19 cellular contexts compared by ENCODE assay signal in the genomic region with DNA sequence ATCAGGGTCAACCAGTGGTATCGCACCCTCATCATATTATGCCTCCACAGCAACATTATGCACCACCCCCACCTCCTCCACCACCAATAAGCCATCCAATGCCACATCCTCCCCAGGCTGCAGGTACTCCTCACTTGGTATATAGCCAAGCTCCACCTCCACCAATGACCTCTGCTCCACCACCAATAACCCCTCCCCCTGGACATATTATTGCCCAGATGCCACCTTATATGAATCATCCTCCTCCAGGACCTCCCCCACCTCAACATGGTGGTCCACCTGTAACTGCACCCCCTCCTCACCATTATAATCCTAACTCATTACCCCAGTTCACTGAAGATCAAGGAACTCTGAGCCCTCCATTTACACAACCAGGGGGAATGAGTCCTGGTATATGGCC. TPM values are rescaled to one million over a fixed set of nuclear protein-coding genes. Genes with fewer than 3 reads are reported as not detected.
DNase-seq lines count a peak whose midpoint lies in the region; ATAC-seq and TF ChIP-seq lines count a peak whose summit lies in the region.
"Had no signal": no experiment of that assay in that cellular context is flagged by ENCODE, and none has a peak within 500 bp of the region (broad histone marks: within the 10 kb centered on the region; RNA-seq: fewer than 3 reads in every experiment).

No MANE protein-coding gene starts in this region.

- in situ Hi-C loops in IMR-90 (cut with MboI; ENCODE audit: low sequenced_read_pairs), result no loop called here

- peaks cover 8 to 12% of the 10 kb centered on the region in 2 experiments; a peak in 3 of 4 replicates for H3K79me1 ChIP-seq in IMR-90 (ENCODE audit: low read depth in 1 of 2, low read length in 2 of 2)
- H3K79me1 ChIP-seq in trophoblast cell (ENCODE audit: low read length), result no peaks in the 10 kb centered on the region

- no peak overlapping the region for H4K12ac ChIP-seq in trophoblast cell (ENCODE audit: low read depth, low read length)

- H3K18ac ChIP-seq in IMR-90 (ENCODE audit: low read depth, low read length) (no peak overlapping the region), trophoblast cell (ENCODE audit: low read length) (no peak overlapping the region)

- H4K5ac ChIP-seq in IMR-90 (ENCODE audit: low read depth, low read length), result no peak overlapping the region

- intact Hi-C loops in IMR-90 (cut with micrococcal nuclease), result no loop called here

- H3K23ac ChIP-seq in IMR-90 (ENCODE audit: low read depth, low read length) (no peak overlapping the region), trophoblast cell (ENCODE audit: low read length) (no peak overlapping the region)

- H4K8ac ChIP-seq in IMR-90 (ENCODE audit: low read depth in 2 of 2, low read length in 2 of 2) (no peak overlapping the region), trophoblast cell (ENCODE audit: low read depth, low read length) (no peak overlapping the region)

- H3K4me3 Mint-ChIP-seq in activated naive CD8-positive, alpha-beta T cell, result no peak overlapping the region
- H3K4me3 Mint-ChIP-seq in activated naive CD8-positive, alpha-beta T cell treated with anti-CD3 and anti-CD28 coated beads for 36 hours, result no peak overlapping the region
- H3K4me3 Mint-ChIP-seq in endothelial cell (ENCODE audit: unreplicated experiment), result peak overlapping the region; percentile 13
- H3K4me3 Mint-ChIP-seq: CD4-positive, CD25-positive, alpha-beta regulatory T cell; H9 had no signal

- H3K9me3 ChIP-seq in IMR-90 (ENCODE audit: control insufficient read depth, insufficient read depth, low read length), result no peaks in the 10 kb centered on the region
- no peaks in the 10 kb centered on the region for H3K9me3 ChIP-seq in trophoblast cell (ENCODE audit: insufficient read depth, low read depth, low read length)
- H3K9me3 ChIP-seq: BE2C, SK-N-SH had no signal

- H3K9me1 ChIP-seq in IMR-90 (ENCODE audit: insufficient read depth, low read length), result 0 out of 2 replicates have a peak, but pooled peaks cover 5% of the 10 kb centered on the region

- no peak overlapping the region for H3K56ac ChIP-seq in IMR-90 (ENCODE audit: extremely low read depth, insufficient read depth, low read length)

- peak overlapping the region; percentile 58 for H3K27ac Mint-ChIP-seq in activated naive CD8-positive, alpha-beta T cell
- H3K27ac Mint-ChIP-seq in activated naive CD8-positive, alpha-beta T cell treated with anti-CD3 and anti-CD28 coated beads for 36 hours, result no peak overlapping the region
- H3K27ac Mint-ChIP-seq in endothelial cell (ENCODE audit: unreplicated experiment), result no peak overlapping the region
- H3K27ac Mint-ChIP-seq: H9 had no signal

- no peaks in the 10 kb centered on the region for H3K79me2 ChIP-seq in trophoblast cell (ENCODE audit: control insufficient read depth, insufficient read depth, low read length, poor library complexity)

- no peak overlapping the region for H2BK120ac ChIP-seq in IMR-90 (ENCODE audit: low read depth, low read length)
- H2BK120ac ChIP-seq in trophoblast cell (ENCODE audit: insufficient read depth, low read length, poor library complexity), result no peak overlapping the region

- H3K14ac ChIP-seq in IMR-90 (replicated peaks; ENCODE audit: low read depth, low read length) (no peak overlapping the region), trophoblast cell (ENCODE audit: low read length) (no peak overlapping the region)

- H4K91ac ChIP-seq in IMR-90 (ENCODE audit: insufficient read depth, low read depth, low read length) (no peak overlapping the region), trophoblast cell (ENCODE audit: low read depth, low read length) (no peak overlapping the region)

- no peak overlapping the region for H3K9ac ChIP-seq in IMR-90 (ENCODE audit: low read depth, low read length)
- peak overlapping the region; percentile 18 for H3K9ac ChIP-seq in trophoblast cell (ENCODE audit: low read length)
- H3K9ac ChIP-seq: SK-N-SH had no signal

- H3K27me3 Mint-ChIP-seq in activated naive CD8-positive, alpha-beta T cell, result no peaks in the 10 kb centered on the region
- H3K27me3 Mint-ChIP-seq in activated naive CD8-positive, alpha-beta T cell treated with anti-CD3 and anti-CD28 coated beads for 36 hours, result no peaks in the 10 kb centered on the region
- no peaks in the 10 kb centered on the region for H3K27me3 Mint-ChIP-seq in endothelial cell (ENCODE audit: unreplicated experiment)
- H3K27me3 Mint-ChIP-seq: CD4-positive, CD25-positive, alpha-beta regulatory T cell had no signal

- no peak overlapping the region for H2AK9ac ChIP-seq in IMR-90 (replicated peaks; ENCODE audit: low read depth, low read length, poor library complexity)

- TF ChIP-seq RAD21 in IMR-90 (IDR thresholded peaks at IDR 0.05; ENCODE audit: low read length), result no peak

- H3K4ac ChIP-seq in IMR-90 (ENCODE audit: low read depth, low read length) (no peak overlapping the region), trophoblast cell (ENCODE audit: low read depth, low read length) (no peak overlapping the region)

- ATAC-seq in IMR-90 (ENCODE audit: low read depth), result no peak
- ATAC-seq in HG02981 (IDR thresholded peaks at IDR 0.05; ENCODE audit: unreplicated experiment), result no peak

- H2BK5ac ChIP-seq in IMR-90 (ENCODE audit: low read depth, low read length, poor library complexity, severe bottlenecking) (no peak overlapping the region), trophoblast cell (ENCODE audit: low read depth, low read length, poor library complexity) (no peak overlapping the region)

- no peaks in the 10 kb centered on the region for H3K9me3 Mint-ChIP-seq in activated naive CD8-positive, alpha-beta T cell (ENCODE audit: low read depth)
- H3K9me3 Mint-ChIP-seq in activated naive CD8-positive, alpha-beta T cell treated with anti-CD3 and anti-CD28 coated beads for 36 hours, result no peaks in the 10 kb centered on the region
- no peaks in the 10 kb centered on the region for H3K9me3 Mint-ChIP-seq in endothelial cell (ENCODE audit: unreplicated experiment)
- H3K9me3 Mint-ChIP-seq: CD4-positive, CD25-positive, alpha-beta regulatory T cell; H9 had no signal

- whole genome bisulfite sequencing in IMR-90 (ENCODE audit: extremely low coverage in 2 of 2, insufficient read length in 1 of 2), 2 experiments, result no CpG with 5 or more reads among the region's 1 CpG
- WGBS in trophoblast cell (ENCODE audit: extremely low coverage, insufficient coverage, insufficient read length), result no CpG with 5 or more reads among the region's 1 CpG

- H3K36me3 ChIP-seq in IMR-90 (ENCODE audit: control insufficient read depth, insufficient read depth, low read length), result peaks cover 20% of the 10 kb centered on the region
- H3K36me3 ChIP-seq in trophoblast cell (ENCODE audit: control insufficient read depth in 1 of 2, insufficient read depth in 2 of 2, low read length in 2 of 2), result peaks cover 13 to 15% of the 10 kb centered on the region in 2 experiments

- CTCF ChIA-PET in IMR-90 (lab: Yijun Ruan, JAX), result no interaction called here

- no peaks in the 10 kb centered on the region for H4K20me1 ChIP-seq in IMR-90 (ENCODE audit: insufficient read depth, low read length)

- H3K4me1 ChIP-seq in IMR-90 (ENCODE audit: control insufficient read depth, insufficient read depth, low read length), result no peaks in the 10 kb centered on the region
- H3K4me1 ChIP-seq in trophoblast cell (ENCODE audit: control insufficient read depth in 1 of 2, insufficient read depth in 2 of 2, low read length in 2 of 2), result no peaks in the 10 kb centered on the region
- H3K4me1 ChIP-seq: BE2C had no signal

- dilution Hi-C loops in IMR-90 (cut with HindIII; ENCODE audit: low sequenced_read_pairs, unreplicated experiment), result no loop called here

- H3K4me3 ChIP-seq in IMR-90 (ENCODE audit: insufficient read depth, low read depth, low read length) (no peak overlapping the region), trophoblast cell (ENCODE audit: low read depth, low read length) (no peak overlapping the region)

- H3K36me3 Mint-ChIP-seq in activated naive CD8-positive, alpha-beta T cell, result peaks cover 7% of the 10 kb centered on the region
- H3K36me3 Mint-ChIP-seq in activated naive CD8-positive, alpha-beta T cell treated with anti-CD3 and anti-CD28 coated beads for 36 hours, result peaks cover 16% of the 10 kb centered on the region
- peaks cover 13% of the 10 kb centered on the region for H3K36me3 Mint-ChIP-seq in endothelial cell (ENCODE audit: low read depth, unreplicated experiment)

- no peak for TF ChIP-seq POLR2A in IMR-90 (IDR thresholded peaks at IDR 0.05; ENCODE audit: low read depth, low read length)

- H2AFZ ChIP-seq in IMR-90 (replicated peaks; ENCODE audit: low read length, poor library complexity), result no peak overlapping the region
- no peak overlapping the region for H2AFZ ChIP-seq in trophoblast cell (ENCODE audit: insufficient read depth, low read length, poor library complexity)

- BruUV-seq in IMR-90 (replicated peaks; lab: Mats Ljungman, UMichigan), result TSS peak; percentile 49

- no peak overlapping the region for H3K4me2 ChIP-seq in IMR-90 (ENCODE audit: low read depth, low read length)
- H3K4me2 ChIP-seq in trophoblast cell (ENCODE audit: low read length), result no peak overlapping the region
- H3K4me2 ChIP-seq: SK-N-SH had no signal

- no peak overlapping the region for H2BK12ac ChIP-seq in trophoblast cell (ENCODE audit: low read length)

- H3K27me3 ChIP-seq in IMR-90 (ENCODE audit: control insufficient read depth, insufficient read depth, low read length) (no peaks in the 10 kb centered on the region), trophoblast cell (ENCODE audit: insufficient read depth, low read length) (no peaks in the 10 kb centered on the region)
- H3K27me3 ChIP-seq: BE2C had no signal

- no peak overlapping the region for H3K27ac ChIP-seq in IMR-90 (ENCODE audit: insufficient read depth, low read length)
- H3K27ac ChIP-seq in trophoblast cell (ENCODE audit: low read depth, low read length), result no peak overlapping the region

- TF ChIP-seq CTCF in IMR-90 (conservative IDR thresholded peaks at IDR 0.05; ENCODE audit: low read depth, low read length) (no peak), endothelial cell (IDR thresholded peaks at IDR 0.05; ENCODE audit: unreplicated experiment) (no peak)

- H2BK20ac ChIP-seq in IMR-90 (ENCODE audit: low read depth, low read length), result no peak overlapping the region

- H2BK15ac ChIP-seq in IMR-90 (ENCODE audit: low read depth, low read length), result no peak overlapping the region

- POLR2A ChIA-PET in IMR-90 (lab: Charles Lee; ENCODE audit: unreplicated experiment), result no interaction called here

- no peak for DNase-seq in activated naive CD8-positive, alpha-beta T cell treated with anti-CD3 and anti-CD28 coated beads for 36 hours
- no peak for DNase-seq in IMR-90
- DNase-seq in endothelial cell (ENCODE audit: low spot score), result no peak
- DNase-seq in trophoblast cell, result no peak
- DNase-seq in DMS 273 (lab: John Stamatoyannopoulos, UW; ENCODE audit: unreplicated experiment), result no peak
- no peak for DNase-seq in DMS53 (lab: John Stamatoyannopoulos, UW)
- DNase-seq: BE2C; CD4-positive, CD25-positive, alpha-beta regulatory T cell; DMS79 treated with DMSO at 0.1 percent for 48 hours; H9; NCI-H1105 treated with DMSO at 0.1 percent for 48 hours; NCI-H187; NCI-H226; NCI-H524 treated with DMSO at 0.1 percent for 48 hours; RPMI8226; SHP77 treated with DMSO at 0.1 percent for 48 hours; SK-N-SH had no signal

- H2AK5ac ChIP-seq in IMR-90 (ENCODE audit: low read depth, low read length) (no peak overlapping the region), trophoblast cell (ENCODE audit: low read length) (no peak overlapping the region)

- H3K4me1 Mint-ChIP-seq in activated naive CD8-positive, alpha-beta T cell (ENCODE audit: low read depth), result peaks cover 4% of the 10 kb centered on the region
- no peaks in the 10 kb centered on the region for H3K4me1 Mint-ChIP-seq in activated naive CD8-positive, alpha-beta T cell treated with anti-CD3 and anti-CD28 coated beads for 36 hours
- no peaks in the 10 kb centered on the region for H3K4me1 Mint-ChIP-seq in endothelial cell (ENCODE audit: unreplicated experiment)
- H3K4me1 Mint-ChIP-seq: H9 had no signal

RNA-seq across cellular contexts. Expression of a gene that starts 14.7 kb away (rescaled TPM):
- total RNA-seq in activated naive CD8-positive, alpha-beta T cell treated with anti-CD3 and anti-CD28 coated beads for 36 hours, result 10 to 100 TPM; 43.3 to 44.2 TPM
- total RNA-seq in IMR-90 (2012; rRNA removed) (15.6 and 20.3 TPM in 2 replicates), endothelial cell (ENCODE audit: unreplicated experiment) (37.4 TPM)
- polyA plus RNA-seq in IMR-90 (2012; rRNA removed), result 19.0 and 19.7 TPM in 2 replicates
- 4.3 and 7.1 TPM in 2 replicates for polyA plus RNA-seq in IMR-90 (2012; cell fraction: cytosol; rRNA removed)
- 9.9 and 27.7 TPM in 2 replicates for polyA plus RNA-seq in IMR-90 (2012; cell fraction: nucleus; rRNA removed; ENCODE audit: low replicate concordance)
- 28.5 and 30.0 TPM in 2 replicates for polyA plus RNA-seq in trophoblast cell (2013)

RNA-seq across cellular contexts. Expression of a gene that starts 44.4 kb away (rescaled TPM):
- total RNA-seq in activated naive CD8-positive, alpha-beta T cell treated with anti-CD3 and anti-CD28 coated beads for 36 hours, result not detected
- total RNA-seq in IMR-90 (2012; rRNA removed) (not detected in 2 replicates), endothelial cell (ENCODE audit: unreplicated experiment) (not detected)
- polyA plus RNA-seq in IMR-90 (2012; rRNA removed), result not detected in 2 replicates
- polyA plus RNA-seq in IMR-90 (2012; cell fraction: cytosol; rRNA removed), result not detected in 2 replicates
- polyA plus RNA-seq in IMR-90 (2012; cell fraction: nucleus; rRNA removed; ENCODE audit: low replicate concordance), result not detected in 2 replicates
- polyA plus RNA-seq in trophoblast cell (2013), result not detected in 2 replicates
- total RNA-seq: CD4-positive, CD25-positive, alpha-beta regulatory T cell; H9 had no signal
- polyA plus RNA-seq: SK-N-SH had no signal
